23 cellular contexts compared by ENCODE assay signal in the genomic region with DNA sequence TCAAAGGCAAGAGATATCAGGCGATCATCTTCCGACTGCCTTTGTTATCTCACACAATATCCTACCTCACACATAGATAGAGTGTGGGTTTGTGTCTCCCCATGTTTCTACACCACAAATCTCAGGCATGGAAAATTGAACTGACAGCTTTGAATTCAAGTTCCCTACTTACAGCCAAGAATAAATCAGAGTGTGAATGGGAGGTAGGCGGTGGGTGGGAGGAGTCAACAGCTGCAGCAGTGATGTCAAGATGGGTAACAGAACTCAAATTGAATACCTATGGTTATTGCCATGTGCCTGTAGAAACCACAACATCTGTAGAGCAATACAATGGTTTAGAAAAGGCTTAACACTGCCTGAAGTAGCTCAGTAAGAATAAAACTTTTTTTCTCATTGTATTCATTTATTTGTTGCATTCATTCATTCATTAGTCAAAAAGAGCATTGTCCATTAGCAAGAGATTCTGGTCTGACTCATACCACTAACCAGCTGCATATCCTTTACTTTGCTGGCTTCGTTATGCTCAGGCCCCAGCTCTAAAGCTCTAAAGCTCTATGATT.
DNase-seq lines count a peak whose midpoint lies in the region; ATAC-seq and TF ChIP-seq lines count a peak whose summit lies in the region.
"Had no signal": no experiment of that assay in that cellular context is flagged by ENCODE, and none has a peak within 500 bp of the region (broad histone marks: within the 10 kb centered on the region; RNA-seq: fewer than 3 reads in every experiment).

No MANE protein-coding gene starts in this region.

- intact Hi-C loops in head of caudate nucleus (cut with DNase I) = no loop called here

- H3K27ac ChIP-seq in substantia nigra (ENCODE audit: low read depth, low read length, poor library complexity, severe bottlenecking) = peak overlapping the region; percentile 14
- H3K27ac ChIP-seq: A549 had no signal

- H3K4me3 ChIP-seq in astrocyte of the cerebellum (ENCODE audit: low read depth, low read length) = no peak overlapping the region
- H3K4me3 ChIP-seq: A549, K562 had no signal

- DNase-seq in COLO829 (ENCODE audit: low spot score) = peak; percentile 14
- peak; percentile 19 for DNase-seq in astrocyte of the cerebellum (ENCODE audit: low read depth)
- peak in 35 of 42 donors; percentile 10 to 79 (median 42) for DNase-seq in head of caudate nucleus
- DNase-seq in substantia nigra (lab: John Stamatoyannopoulos, UW) = no peak
- no peak for DNase-seq in NCI-H774 (lab: John Stamatoyannopoulos, UW)
- DNase-seq in kidney tubule cell (ENCODE audit: low spot score) = no peak
- DNase-seq: DMS153; HCEC 1CT; Kasumi-1; MV-4-11; NCI-H1105; NCI-H1436 treated with DMSO at 0.1 percent for 48 hours; NCI-H187 treated with DMSO at 0.1 percent for 48 hours; NCI-H524; NCI-H748 treated with DMSO at 0.1 percent for 48 hours; NK-92 treated with Interleukin-12 subunit alpha and Interleukin-12 subunit beta, amount 100 ng/mL, for 24 hours; PC-3 had no signal

- in situ Hi-C loops in astrocyte of the cerebellum (cut with HindIII; ENCODE audit: low sequenced_read_pairs) = no loop called here

- no peak for TF ChIP-seq CTCF in astrocyte of the cerebellum (IDR thresholded peaks at IDR 0.05; ENCODE audit: low read depth, low read length, missing control alignments)

- ATAC-seq in HG03354 (IDR thresholded peaks at IDR 0.05; ENCODE audit: poor library complexity, severe bottlenecking, unreplicated experiment) (no peak), GM21786 (IDR thresholded peaks at IDR 0.05; ENCODE audit: unreplicated experiment) (no peak)
- ATAC-seq: A549, HepG2, K562, PC-3, SK-N-SH treated with all-trans-retinoic acid at 6 μM for 48 hours had no signal

Comparison
In these comparisons a context has a peak if more than half of its experiments do, and no peak if none do; other contexts are left out.
1. DNase-seq: peak in COLO829 (single experiment), astrocyte of the cerebellum (single experiment) and head of caudate nucleus (35 of 42); none in substantia nigra (0 of 49), NCI-H774 (single experiment) and kidney tubule cell (single experiment).